In genomic region chr1:91552596-91552995, GRCh38 we compare ENCODE assay signal across 24 cellular contexts. TPM values are rescaled to one million over a fixed set of nuclear protein-coding genes. Genes with fewer than 3 reads are reported as not detected.
A peak's percentile ranks its signal among the peaks of the same experiment; 100 is the strongest.
DNase-seq lines count a peak whose midpoint lies in the region; ATAC-seq and TF ChIP-seq lines count a peak whose summit lies in the region.
"Had no signal": no experiment of that assay in that cellular context is flagged by ENCODE, and none has a peak within 500 bp of the region (broad histone marks: within the 10 kb centered on the region; RNA-seq: fewer than 3 reads in every experiment).

No MANE protein-coding gene starts in this region.

- H3K4me3 ChIP-seq in ACC112 (ENCODE audit: low read depth, low read length), result peak overlapping the region; percentile 9; the same call in 1 of the 2 replicates
- H3K4me3 ChIP-seq in muscle layer of duodenum (ENCODE audit: low read depth in 1 of 2, low read length in 2 of 2), result no peak overlapping the region
- H3K4me3 ChIP-seq: esophagus squamous epithelium, HAP-1, tibial nerve had no signal

- intact Hi-C loops in CD4-positive, alpha-beta T cell (cut with DNase I, micrococcal nuclease), result loop anchor here in 1 of 2 experiments (10.0 kb wide), 1 partner anchor 72 kb away; no protein-coding TSS in a partner anchor
- intact Hi-C loops in activated T-helper 2 cell treated with anti-CD3 and anti-CD28 coated beads, Interferon-gamma antibody, Interleukin-2, Interleukin-4, amounts not matched to agents 10 μg/mL and 5 μg/mL and 100 μg/mL, durations not matched to agents 14 hours and 24 hours and 36 hours (cut with micrococcal nuclease), result no loop called here

- H3K79me2 ChIP-seq in ACC112 (ENCODE audit: control insufficient read depth, insufficient read depth, low read length, unreplicated experiment), result no peaks in the 10 kb centered on the region

- no peak for DNase-seq in CD4-positive, alpha-beta T cell
- no peak for DNase-seq in activated T-helper 2 cell treated with anti-CD3 and anti-CD28 coated beads, Interferon-gamma antibody, Interleukin-2, Interleukin-4, amounts not matched to agents 10 μg/mL and 5 μg/mL and 100 μg/mL, durations not matched to agents 14 hours and 24 hours and 36 hours (ENCODE audit: low spot score)
- no peak for DNase-seq in AG20443 (ENCODE audit: low spot score)
- DNase-seq in EL, result no peak
- DNase-seq in C1 segment of cervical spinal cord (lab: John Stamatoyannopoulos, UW), result no peak
- DNase-seq: activated CD4-positive, CD25-positive, alpha-beta regulatory T cell treated with anti-CD3 and anti-CD28 coated beads, Interleukin-2, amount 50 U/mL, for 72 hours; activated CD8-positive, alpha-beta memory T cell treated with anti-CD3 and anti-CD28 coated beads, Interleukin-2, amount 50 U/mL, for 48 hours; activated naive CD4-positive, alpha-beta T cell; Calu3; effector memory CD4-positive, alpha-beta T cell; esophagus squamous epithelium; left colon; NCI-H1092 treated with DMSO at 0.1 percent for 48 hours; NCI-H2081; NK-92 treated with Interleukin-12 subunit alpha and Interleukin-12 subunit beta, amount 100 ng/mL, for 24 hours; stimulated activated CD4-positive, alpha-beta T cell treated with anti-CD3 and anti-CD28 coated beads, Interleukin-1b, Interleukin-23, amount 100 ng/mL, for 48 hours; stimulated activated naive CD4-positive, alpha-beta T cell; T1000 had no signal

- CTCF ChIA-PET in CD4-positive, alpha-beta T cell (lab: Charles Lee), result interaction anchor here (1.7 kb wide), 1 partner anchor 241 kb away, joined by 3 read pairs; no protein-coding TSS in a partner anchor

- H2AFZ ChIP-seq in ACC112 (ENCODE audit: low read length, unreplicated experiment), result peak overlapping the region; percentile 19

- H3K4me3 Mint-ChIP-seq in CD4-positive, alpha-beta T cell, result no peak overlapping the region
- H3K4me3 Mint-ChIP-seq in activated T-helper 2 cell treated with anti-CD3 and anti-CD28 coated beads, Interferon-gamma antibody, Interleukin-2, Interleukin-4, amounts not matched to agents 10 μg/mL and 5 μg/mL and 100 μg/mL, durations not matched to agents 14 hours and 24 hours and 36 hours (ENCODE audit: low read depth), result no peak overlapping the region
- H3K4me3 Mint-ChIP-seq: mesothelial cell of epicardium had no signal

- H3K4me1 ChIP-seq in ACC112 (ENCODE audit: control insufficient read depth, insufficient read depth, low read length, unreplicated experiment) (peaks cover 44% of the 10 kb centered on the region), muscle layer of duodenum (ENCODE audit: control insufficient read depth in 1 of 2, insufficient read depth in 2 of 2, low read length in 2 of 2) (peaks cover 0 to 4% of the 10 kb centered on the region in 2 donors)
- H3K4me1 ChIP-seq: HAP-1 had no signal

- no peaks in the 10 kb centered on the region for H3K9me3 ChIP-seq in CD4-positive, alpha-beta T cell (ENCODE audit: control insufficient read depth, low read length)
- no peaks in the 10 kb centered on the region for H3K9me3 ChIP-seq in muscle layer of duodenum (ENCODE audit: control insufficient read depth in 1 of 2, low read length in 2 of 2)
- H3K9me3 ChIP-seq: esophagus squamous epithelium, HAP-1, tibial nerve had no signal

- no peak for TF ChIP-seq CTCF in CD4-positive, alpha-beta T cell (IDR thresholded peaks at IDR 0.05)

- no peaks in the 10 kb centered on the region for H3K36me3 Mint-ChIP-seq in CD4-positive, alpha-beta T cell (ENCODE audit: low read depth)
- H3K36me3 Mint-ChIP-seq in activated T-helper 2 cell treated with anti-CD3 and anti-CD28 coated beads, Interferon-gamma antibody, Interleukin-2, Interleukin-4, amounts not matched to agents 10 μg/mL and 5 μg/mL and 100 μg/mL, durations not matched to agents 14 hours and 24 hours and 36 hours (ENCODE audit: low read depth), result peaks cover 14% of the 10 kb centered on the region
- H3K36me3 Mint-ChIP-seq: mesothelial cell of epicardium had no signal

- no peaks in the 10 kb centered on the region for H3K9me3 Mint-ChIP-seq in CD4-positive, alpha-beta T cell
- peaks cover 8% of the 10 kb centered on the region for H3K9me3 Mint-ChIP-seq in activated T-helper 2 cell treated with anti-CD3 and anti-CD28 coated beads, Interferon-gamma antibody, Interleukin-2, Interleukin-4, amounts not matched to agents 10 μg/mL and 5 μg/mL and 100 μg/mL, durations not matched to agents 14 hours and 24 hours and 36 hours
- H3K9me3 Mint-ChIP-seq: mesothelial cell of epicardium had no signal

- H3K27ac ChIP-seq in ACC112 (ENCODE audit: low read depth, low read length) (peak overlapping the region; percentile 66), muscle layer of duodenum (ENCODE audit: low read length) (peak overlapping the region; percentile 43)
- H3K27ac ChIP-seq in CD4-positive, alpha-beta T cell (ENCODE audit: low read depth, low read length), result no peak overlapping the region

- POLR2A ChIA-PET in CD4-positive, alpha-beta T cell (lab: Charles Lee), result interaction anchor here (1.4 kb wide), 1 partner anchor 13 kb away, joined by 3 read pairs; no protein-coding TSS in a partner anchor

- ATAC-seq in CD4-positive, alpha-beta T cell (ENCODE audit: poor library complexity), result no peak
- ATAC-seq: left colon had no signal

- H3K27me3 ChIP-seq in ACC112 (ENCODE audit: insufficient read depth, low read length), result no peaks in the 10 kb centered on the region
- no peaks in the 10 kb centered on the region for H3K27me3 ChIP-seq in CD4-positive, alpha-beta T cell (ENCODE audit: control insufficient read depth, insufficient read depth, low read length)
- no peaks in the 10 kb centered on the region for H3K27me3 ChIP-seq in muscle layer of duodenum (ENCODE audit: low read depth, low read length)
- H3K27me3 ChIP-seq: esophagus squamous epithelium, tibial nerve had no signal

- peak overlapping the region; percentile 16 for H3K27ac Mint-ChIP-seq in CD4-positive, alpha-beta T cell
- peak overlapping the region; percentile 46 for H3K27ac Mint-ChIP-seq in activated T-helper 2 cell treated with anti-CD3 and anti-CD28 coated beads, Interferon-gamma antibody, Interleukin-2, Interleukin-4, amounts not matched to agents 10 μg/mL and 5 μg/mL and 100 μg/mL, durations not matched to agents 14 hours and 24 hours and 36 hours
- H3K27ac Mint-ChIP-seq: mesothelial cell of epicardium, progenitor cell of endocrine pancreas had no signal

- peaks cover 92% of the 10 kb centered on the region for H3K4me1 Mint-ChIP-seq in CD4-positive, alpha-beta T cell (ENCODE audit: low read depth)
- peaks cover 90% of the 10 kb centered on the region for H3K4me1 Mint-ChIP-seq in activated T-helper 2 cell treated with anti-CD3 and anti-CD28 coated beads, Interferon-gamma antibody, Interleukin-2, Interleukin-4, amounts not matched to agents 10 μg/mL and 5 μg/mL and 100 μg/mL, durations not matched to agents 14 hours and 24 hours and 36 hours (ENCODE audit: low read depth)

- H3K36me3 ChIP-seq in ACC112 (ENCODE audit: insufficient read depth, low read length) (no peaks in the 10 kb centered on the region), muscle layer of duodenum (ENCODE audit: control insufficient read depth in 1 of 2, insufficient read depth in 2 of 2, low read length in 2 of 2) (no peaks in the 10 kb centered on the region)
- H3K36me3 ChIP-seq: esophagus squamous epithelium, HAP-1, tibial nerve had no signal

- H3K27me3 Mint-ChIP-seq in CD4-positive, alpha-beta T cell, result no peaks in the 10 kb centered on the region
- H3K27me3 Mint-ChIP-seq in activated T-helper 2 cell treated with anti-CD3 and anti-CD28 coated beads, Interferon-gamma antibody, Interleukin-2, Interleukin-4, amounts not matched to agents 10 μg/mL and 5 μg/mL and 100 μg/mL, durations not matched to agents 14 hours and 24 hours and 36 hours (ENCODE audit: low read depth), result no peaks in the 10 kb centered on the region

RNA-seq across cellular contexts. Expression of gene CDC7, which starts 51.9 kb away (rescaled TPM):
- 1 to 10 TPM; 4.2 to 4.8 TPM for total RNA-seq in CD4-positive, alpha-beta T cell
- total RNA-seq in activated T-helper 2 cell treated with anti-CD3 and anti-CD28 coated beads, Interferon-gamma antibody, Interleukin-2, Interleukin-4, amounts not matched to agents 10 μg/mL and 5 μg/mL and 100 μg/mL, durations not matched to agents 14 hours and 24 hours and 36 hours, result 27.4 and 28.8 TPM in 2 replicates
